9 cellular contexts compared by ENCODE assay signal in the genomic region with DNA sequence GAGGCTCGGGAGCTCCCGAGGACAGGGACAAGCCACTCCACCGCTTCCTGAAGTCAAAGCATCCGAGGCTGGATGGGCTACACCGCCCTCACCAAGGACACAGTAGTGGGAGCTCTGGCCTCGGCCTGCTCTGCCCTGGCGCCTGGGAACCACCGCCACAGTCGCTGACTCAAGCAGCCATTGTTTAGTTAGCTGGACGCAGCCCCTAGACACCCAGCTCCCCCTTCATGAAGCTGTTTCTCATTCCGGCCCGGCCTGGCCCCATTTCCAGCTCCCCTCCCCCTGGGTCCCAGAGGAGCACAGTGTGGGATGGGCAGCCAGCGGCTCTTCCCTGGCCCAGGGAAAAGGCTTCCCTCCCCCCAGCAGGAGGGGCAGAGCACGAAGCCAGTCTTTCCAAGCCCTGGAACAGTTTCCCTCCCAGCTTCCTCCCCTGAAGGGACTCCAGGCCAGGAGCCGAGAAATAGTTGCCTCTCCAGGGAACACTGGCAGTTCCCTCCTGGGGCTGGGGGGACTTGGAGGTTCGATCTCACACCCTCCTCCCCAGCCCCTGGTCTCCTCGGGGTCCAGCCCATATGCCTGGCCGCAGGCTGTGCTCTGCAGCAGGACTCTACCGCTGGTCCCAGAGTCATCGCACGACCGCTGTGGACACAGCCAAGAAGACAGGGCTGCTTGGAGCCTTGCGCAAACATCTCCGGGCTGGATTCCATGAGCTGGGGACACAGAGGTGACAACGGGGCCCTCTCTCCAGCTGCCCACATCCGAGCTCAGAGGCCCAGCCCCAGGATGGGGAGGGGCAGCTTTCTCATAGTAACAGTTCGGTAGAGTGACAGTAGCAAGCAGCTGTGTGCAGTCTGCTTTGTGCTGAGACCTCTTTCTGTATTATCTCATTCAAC. TPM values are rescaled to one million over a fixed set of nuclear protein-coding genes. Genes with fewer than 3 reads are reported as not detected.
DNase-seq lines count a peak whose midpoint lies in the region; ATAC-seq and TF ChIP-seq lines count a peak whose summit lies in the region.
"Had no signal": no experiment of that assay in that cellular context is flagged by ENCODE, and none has a peak within 500 bp of the region (broad histone marks: within the 10 kb centered on the region; RNA-seq: fewer than 3 reads in every experiment).

No MANE protein-coding gene starts in this region.

- no peaks in the 10 kb centered on the region for H3K36me3 ChIP-seq in neural progenitor cell
- H3K36me3 ChIP-seq in CD4-positive, alpha-beta memory T cell (ENCODE audit: insufficient read depth, low read length): no peaks in the 10 kb centered on the region
- H3K36me3 ChIP-seq: neutrophil had no signal

- H3K9me3 Mint-ChIP-seq in neural progenitor cell: no peaks in the 10 kb centered on the region
- peaks cover 0 to 1% (median 0%) of the 10 kb centered on the region in 8 donors for H3K9me3 Mint-ChIP-seq in CD4-positive, alpha-beta memory T cell

- peaks cover 6% of the 10 kb centered on the region for H4K20me1 ChIP-seq in neural progenitor cell (ENCODE audit: low read depth)

- no peak for TF ChIP-seq CTCF in neural progenitor cell (IDR thresholded peaks at IDR 0.05)

- H3K79me2 ChIP-seq in neural progenitor cell (ENCODE audit: low read depth): no peaks in the 10 kb centered on the region

- no peak overlapping the region for H3K9ac ChIP-seq in neural progenitor cell

- no peak for ATAC-seq in GM18867 (IDR thresholded peaks at IDR 0.05; ENCODE audit: unreplicated experiment)
- ATAC-seq in GM19463 (IDR thresholded peaks at IDR 0.05; ENCODE audit: unreplicated experiment): no peak

- H3K4me1 ChIP-seq in neural progenitor cell: peaks cover 58% of the 10 kb centered on the region
- peaks cover 27% of the 10 kb centered on the region for H3K4me1 ChIP-seq in CD4-positive, alpha-beta memory T cell (ENCODE audit: insufficient read depth, low read length)

- H3K36me3 Mint-ChIP-seq in neural progenitor cell: no peaks in the 10 kb centered on the region
- no peaks in the 10 kb centered on the region for H3K36me3 Mint-ChIP-seq in CD4-positive, alpha-beta memory T cell

- intact Hi-C loops in CD4-positive, alpha-beta memory T cell (cut with micrococcal nuclease): no loop called here

- CTCF ChIA-PET in CD4-positive, alpha-beta memory T cell (lab: Charles Lee; ENCODE audit: partially characterized antibody): interaction anchor here (1.1 to 2.1 kb wide), 3 partner anchors 19 to 106 kb away, joined by 3 to 10 read pairs (median 5); no protein-coding TSS in a partner anchor

- POLR2A ChIA-PET in CD4-positive, alpha-beta memory T cell (lab: Charles Lee; ENCODE audit: partially characterized antibody): interaction anchor here (0.8 to 9.3 kb wide), 5 partner anchors 9 to 68 kb away, joined by 3 to 128 read pairs (median 3); a partner anchor contains a TSS

- peak overlapping the region; percentile 21 for H3K4me3 Mint-ChIP-seq in neural progenitor cell
- peak overlapping the region in 1 of 8 donors; percentile 26 for H3K4me3 Mint-ChIP-seq in CD4-positive, alpha-beta memory T cell

- peak overlapping the region; percentile 46 for H3K27ac ChIP-seq in neural progenitor cell
- H3K27ac ChIP-seq in CD4-positive, alpha-beta memory T cell (ENCODE audit: low read depth, low read length): no peak overlapping the region
- H3K27ac ChIP-seq: neutrophil had no signal

- DNase-seq in GF-D8 (lab: John Stamatoyannopoulos, UW): peak; percentile 63
- DNase-seq in SHP77 treated with DMSO at 0.1 percent for 48 hours (lab: John Stamatoyannopoulos, UW): peak; percentile 57
- peak; percentile 97 for DNase-seq in fibroblast of peridontal ligament (ENCODE audit: extremely low read depth)
- peak; percentile 65 for DNase-seq in neural progenitor cell (ENCODE audit: low spot score)
- DNase-seq in NCI-H1436 (lab: John Stamatoyannopoulos, UW): no peak
- DNase-seq in CD4-positive, alpha-beta memory T cell: no peak

- H3K27ac Mint-ChIP-seq in neural progenitor cell: peak overlapping the region; percentile 85
- H3K27ac Mint-ChIP-seq in CD4-positive, alpha-beta memory T cell: peak overlapping the region in 1 of 7 donors; percentile 29

- peaks cover 63% of the 10 kb centered on the region for H3F3A ChIP-seq in neural progenitor cell (ENCODE audit: low read depth)

- peak overlapping the region; percentile 32 for H3K4me2 ChIP-seq in neural progenitor cell

- peak overlapping the region; percentile 40 for H2AFZ ChIP-seq in neural progenitor cell (replicated peaks)

- H3K4me3 ChIP-seq in neural progenitor cell: no peak overlapping the region
- no peak overlapping the region for H3K4me3 ChIP-seq in CD4-positive, alpha-beta memory T cell (ENCODE audit: low read length in 2 of 2)

- H3K27me3 Mint-ChIP-seq in neural progenitor cell (ENCODE audit: insufficient read depth, low read depth): peaks cover 11% of the 10 kb centered on the region
- no peaks in the 10 kb centered on the region for H3K27me3 Mint-ChIP-seq in CD4-positive, alpha-beta memory T cell

- no peaks in the 10 kb centered on the region for H3K9me3 ChIP-seq in neural progenitor cell (ENCODE audit: low read depth)
- no peaks in the 10 kb centered on the region for H3K9me3 ChIP-seq in CD4-positive, alpha-beta memory T cell (ENCODE audit: control insufficient read depth in 1 of 2, low read length in 2 of 2)
- H3K9me3 ChIP-seq: neutrophil had no signal

- peaks cover 81% of the 10 kb centered on the region for H3K4me1 Mint-ChIP-seq in neural progenitor cell
- H3K4me1 Mint-ChIP-seq in CD4-positive, alpha-beta memory T cell: peaks cover 19 to 60% (median 41%) of the 10 kb centered on the region in 4 donors

- H3K27me3 ChIP-seq in neural progenitor cell: no peaks in the 10 kb centered on the region
- H3K27me3 ChIP-seq in CD4-positive, alpha-beta memory T cell (ENCODE audit: insufficient read depth, low read length): no peaks in the 10 kb centered on the region

RNA-seq across cellular contexts. Expression of a gene that starts 10.0 kb away (rescaled TPM):
- 9.0 and 12.9 TPM in 2 replicates for total RNA-seq in neural progenitor cell (ENCODE audit: low replicate concordance)
- total RNA-seq in CD4-positive, alpha-beta memory T cell: 10 to 100 TPM; 71.4 to 72.5 TPM
- polyA plus RNA-seq in CD4-positive, alpha-beta memory T cell: 1 to 10 TPM in 1 of 2 donors, under 1 TPM in 1; 0.03 to 8.9 TPM

RNA-seq across cellular contexts. Expression of a gene that starts 53.5 kb away (rescaled TPM):
- total RNA-seq in neural progenitor cell (ENCODE audit: low replicate concordance): not detected in 2 replicates
- total RNA-seq in CD4-positive, alpha-beta memory T cell: not detected
- not detected for polyA plus RNA-seq in CD4-positive, alpha-beta memory T cell

Comparison
In these comparisons a context has a peak if more than half of its experiments do, and no peak if none do; other contexts are left out.
1. DNase-seq: peak in GF-D8 (single experiment), SHP77 treated with DMSO at 0.1 percent for 48 hours (single experiment), fibroblast of peridontal ligament (single experiment) and neural progenitor cell (single experiment); none in NCI-H1436 (single experiment) and CD4-positive, alpha-beta memory T cell (0 of 5).